1 cellular context compared by ENCODE assay signal in the genomic region with DNA sequence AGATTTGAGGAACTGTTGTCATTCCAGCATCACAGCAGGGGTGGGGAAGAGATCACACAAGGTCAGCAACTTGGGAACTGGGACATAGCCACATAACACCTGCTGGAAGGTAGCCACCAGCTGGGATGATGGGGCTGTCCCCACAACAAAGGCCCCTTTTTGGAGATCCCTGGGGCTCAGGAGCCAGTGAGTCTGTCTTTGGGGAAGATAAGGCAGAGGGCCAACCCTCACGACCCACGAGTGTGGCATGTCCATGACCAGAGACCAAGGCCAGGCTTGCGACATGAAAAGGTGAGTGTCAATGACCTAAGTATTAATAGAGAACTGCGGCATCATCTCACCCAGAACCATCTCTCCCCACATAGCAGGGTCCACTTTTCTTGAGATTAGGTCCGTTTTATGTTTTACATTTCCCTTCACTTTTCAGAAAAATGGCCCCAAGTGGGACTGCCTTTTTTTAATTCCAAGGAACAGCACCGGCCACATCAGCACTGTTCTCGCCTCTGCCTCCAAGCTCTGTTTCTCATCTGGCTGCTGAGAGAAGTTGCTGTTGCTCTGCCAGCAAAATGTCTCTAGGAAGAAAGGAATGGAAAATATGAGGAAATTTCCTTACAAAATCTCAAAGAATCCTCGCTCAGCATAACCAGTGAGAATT.
A peak's percentile ranks its signal among the peaks of the same experiment; 100 is the strongest.
TF ChIP-seq lines count a peak whose summit lies in the region.

No MANE protein-coding gene starts in this region.

TF ChIP-seq in HepG2, 621 proteins besides CTCF, POLR2A, EP300 and RAD21 (continued from another document and continues in another):
- TF ChIP-seq ZNF792 (CRISPR knock-in tag; IDR thresholded peaks at IDR 0.05) (peak; percentile 39; the same call in 1 of the 2 replicates), CCDC6 (CRISPR knock-in tag; IDR thresholded peaks at IDR 0.05) (peak; percentile 45; the same call in 1 of the 2 replicates), NFATC3 (CRISPR knock-in tag; IDR thresholded peaks at IDR 0.05) (no peak), ZNF44 (CRISPR knock-in tag; IDR thresholded peaks at IDR 0.05) (peak; percentile 36; the same call in 1 of the 2 replicates), ETV5 (CRISPR knock-in tag; IDR thresholded peaks at IDR 0.05; ENCODE audit: borderline replicate concordance) (peak; percentile 35; the same call in 1 of the 2 replicates), PHB2 (IDR thresholded peaks at IDR 0.05; ENCODE audit: partially characterized antibody) (no peak), ZNF552 (CRISPR knock-in tag; IDR thresholded peaks at IDR 0.05; ENCODE audit: borderline replicate concordance) (no peak), HNF4A (CRISPR knock-in tag; IDR thresholded peaks at IDR 0.05) (peak; percentile 95), SALL2 (CRISPR knock-in tag; IDR thresholded peaks at IDR 0.05) (peak; percentile 81; the same call in 1 of the 2 replicates), CREM (IDR thresholded peaks at IDR 0.05) (peak; percentile 70; the same call in 1 of the 2 replicates), CREM (CRISPR knock-in tag; IDR thresholded peaks at IDR 0.05) (no peak), ZNF350 (CRISPR knock-in tag; IDR thresholded peaks at IDR 0.05; ENCODE audit: borderline replicate concordance, low read depth) (peak; percentile 47; the same call in 1 of the 2 replicates), SRSF1 (optimal IDR thresholded peaks at IDR 0.05; ENCODE audit: low read depth, low read length) (no peak), ZNF644 (CRISPR knock-in tag; IDR thresholded peaks at IDR 0.05; ENCODE audit: low read depth) (peak; percentile 78), DPF2 (CRISPR knock-in tag; IDR thresholded peaks at IDR 0.05; ENCODE audit: borderline replicate concordance, low read depth) (0 out of 2 replicates have a peak, but pooled peaks have one; percentile 38), TOPORS (CRISPR knock-in tag; IDR thresholded peaks at IDR 0.05) (peak; percentile 27; the same call in 1 of the 2 replicates), ZNF546 (CRISPR knock-in tag; conservative IDR thresholded peaks at IDR 0.05) (no peak), HNF4G (IDR thresholded peaks at IDR 0.05; ENCODE audit: borderline replicate concordance, low read depth, low read length) (peak; percentile 57; the same call in 1 of the 2 replicates), HNF4G (CRISPR knock-in tag; IDR thresholded peaks at IDR 0.05; ENCODE audit: borderline replicate concordance, low read depth) (0 out of 2 replicates have a peak, but pooled peaks have one; percentile 63), ZNF501 (CRISPR knock-in tag; IDR thresholded peaks at IDR 0.05) (no peak), ZNF264 (CRISPR knock-in tag; IDR thresholded peaks at IDR 0.05) (peak; percentile 42; the same call in 1 of the 2 replicates), REPIN1 (CRISPR knock-in tag; IDR thresholded peaks at IDR 0.05; ENCODE audit: borderline replicate concordance, low read depth) (peak; percentile 73; the same call in 1 of the 2 replicates), ZNF772 (CRISPR knock-in tag; IDR thresholded peaks at IDR 0.05) (peak; percentile 59; the same call in 1 of the 2 replicates), ZNF292 (CRISPR knock-in tag; IDR thresholded peaks at IDR 0.05; ENCODE audit: borderline replicate concordance, low read depth) (peak; percentile 84), ZFX (CRISPR knock-in tag; IDR thresholded peaks at IDR 0.05; ENCODE audit: low read depth) (peak; percentile 16; the same call in 1 of the 2 replicates), HOXA7 (CRISPR knock-in tag; IDR thresholded peaks at IDR 0.05) (no peak), ZFP36L2 (CRISPR knock-in tag; IDR thresholded peaks at IDR 0.05) (no peak), FOXA1 (IDR thresholded peaks at IDR 0.05) (no peak), FOXA1 (CRISPR knock-in tag; IDR thresholded peaks at IDR 0.05) (peak; percentile 51; the same call in 1 of the 2 replicates), THYN1 (CRISPR knock-in tag; IDR thresholded peaks at IDR 0.05; ENCODE audit: borderline replicate concordance, low read depth) (no peak), FOXC1 (CRISPR knock-in tag; IDR thresholded peaks at IDR 0.05; ENCODE audit: borderline replicate concordance) (no peak), MXD4 (CRISPR knock-in tag; IDR thresholded peaks at IDR 0.05) (no peak), FOSL2 (CRISPR knock-in tag; IDR thresholded peaks at IDR 0.05) (peak; percentile 72), MED8 (CRISPR knock-in tag; IDR thresholded peaks at IDR 0.05; ENCODE audit: insufficient replicate concordance) (peak; percentile 84), TBX3 (IDR thresholded peaks at IDR 0.05; ENCODE audit: borderline replicate concordance) (no peak), ZNF543 (CRISPR knock-in tag; IDR thresholded peaks at IDR 0.05) (no peak), ZNF460 (CRISPR knock-in tag; IDR thresholded peaks at IDR 0.05; ENCODE audit: borderline replicate concordance) (no peak), ZNF17 (CRISPR knock-in tag; IDR thresholded peaks at IDR 0.05) (no peak), ZNF121 (CRISPR knock-in tag; IDR thresholded peaks at IDR 0.05) (peak; percentile 74)
- TF ChIP-seq, protein P1, sequence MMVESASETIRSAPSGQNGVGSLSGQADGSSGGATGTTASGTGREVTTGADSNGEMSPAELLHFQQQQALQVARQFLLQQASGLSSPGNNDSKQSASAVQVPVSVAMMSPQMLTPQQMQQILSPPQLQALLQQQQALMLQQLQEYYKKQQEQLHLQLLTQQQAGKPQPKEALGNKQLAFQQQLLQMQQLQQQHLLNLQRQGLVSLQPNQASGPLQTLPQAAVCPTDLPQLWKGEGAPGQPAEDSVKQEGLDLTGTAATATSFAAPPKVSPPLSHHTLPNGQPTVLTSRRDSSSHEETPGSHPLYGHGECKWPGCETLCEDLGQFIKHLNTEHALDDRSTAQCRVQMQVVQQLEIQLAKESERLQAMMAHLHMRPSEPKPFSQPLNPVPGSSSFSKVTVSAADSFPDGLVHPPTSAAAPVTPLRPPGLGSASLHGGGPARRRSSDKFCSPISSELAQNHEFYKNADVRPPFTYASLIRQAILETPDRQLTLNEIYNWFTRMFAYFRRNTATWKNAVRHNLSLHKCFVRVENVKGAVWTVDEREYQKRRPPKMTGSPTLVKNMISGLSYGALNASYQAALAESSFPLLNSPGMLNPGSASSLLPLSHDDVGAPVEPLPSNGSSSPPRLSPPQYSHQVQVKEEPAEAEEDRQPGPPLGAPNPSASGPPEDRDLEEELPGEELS (CRISPR knock-in tag; IDR thresholded peaks at IDR 0.05): peak; percentile 65
- TF ChIP-seq, protein P2, sequence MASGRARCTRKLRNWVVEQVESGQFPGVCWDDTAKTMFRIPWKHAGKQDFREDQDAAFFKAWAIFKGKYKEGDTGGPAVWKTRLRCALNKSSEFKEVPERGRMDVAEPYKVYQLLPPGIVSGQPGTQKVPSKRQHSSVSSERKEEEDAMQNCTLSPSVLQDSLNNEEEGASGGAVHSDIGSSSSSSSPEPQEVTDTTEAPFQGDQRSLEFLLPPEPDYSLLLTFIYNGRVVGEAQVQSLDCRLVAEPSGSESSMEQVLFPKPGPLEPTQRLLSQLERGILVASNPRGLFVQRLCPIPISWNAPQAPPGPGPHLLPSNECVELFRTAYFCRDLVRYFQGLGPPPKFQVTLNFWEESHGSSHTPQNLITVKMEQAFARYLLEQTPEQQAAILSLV (CRISPR knock-in tag; IDR thresholded peaks at IDR 0.05; ENCODE audit: borderline replicate concordance): peak; percentile 48; the same call in 1 of the 2 replicates
- TF ChIP-seq, protein P3, sequence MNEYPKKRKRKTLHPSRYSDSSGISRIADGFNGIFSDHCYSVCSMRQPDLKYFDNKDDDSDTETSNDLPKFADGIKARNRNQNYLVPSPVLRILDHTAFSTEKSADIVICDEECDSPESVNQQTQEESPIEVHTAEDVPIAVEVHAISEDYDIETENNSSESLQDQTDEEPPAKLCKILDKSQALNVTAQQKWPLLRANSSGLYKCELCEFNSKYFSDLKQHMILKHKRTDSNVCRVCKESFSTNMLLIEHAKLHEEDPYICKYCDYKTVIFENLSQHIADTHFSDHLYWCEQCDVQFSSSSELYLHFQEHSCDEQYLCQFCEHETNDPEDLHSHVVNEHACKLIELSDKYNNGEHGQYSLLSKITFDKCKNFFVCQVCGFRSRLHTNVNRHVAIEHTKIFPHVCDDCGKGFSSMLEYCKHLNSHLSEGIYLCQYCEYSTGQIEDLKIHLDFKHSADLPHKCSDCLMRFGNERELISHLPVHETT (CRISPR knock-in tag; conservative IDR thresholded peaks at IDR 0.05): no peak
- TF ChIP-seq, protein P4, sequence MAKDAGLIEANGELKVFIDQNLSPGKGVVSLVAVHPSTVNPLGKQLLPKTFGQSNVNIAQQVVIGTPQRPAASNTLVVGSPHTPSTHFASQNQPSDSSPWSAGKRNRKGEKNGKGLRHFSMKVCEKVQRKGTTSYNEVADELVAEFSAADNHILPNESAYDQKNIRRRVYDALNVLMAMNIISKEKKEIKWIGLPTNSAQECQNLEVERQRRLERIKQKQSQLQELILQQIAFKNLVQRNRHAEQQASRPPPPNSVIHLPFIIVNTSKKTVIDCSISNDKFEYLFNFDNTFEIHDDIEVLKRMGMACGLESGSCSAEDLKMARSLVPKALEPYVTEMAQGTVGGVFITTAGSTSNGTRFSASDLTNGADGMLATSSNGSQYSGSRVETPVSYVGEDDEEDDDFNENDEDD (CRISPR knock-in tag; IDR thresholded peaks at IDR 0.05; ENCODE audit: borderline replicate concordance): peak; percentile 45; the same call in 1 of the 2 replicates
- TF ChIP-seq, protein P5, sequence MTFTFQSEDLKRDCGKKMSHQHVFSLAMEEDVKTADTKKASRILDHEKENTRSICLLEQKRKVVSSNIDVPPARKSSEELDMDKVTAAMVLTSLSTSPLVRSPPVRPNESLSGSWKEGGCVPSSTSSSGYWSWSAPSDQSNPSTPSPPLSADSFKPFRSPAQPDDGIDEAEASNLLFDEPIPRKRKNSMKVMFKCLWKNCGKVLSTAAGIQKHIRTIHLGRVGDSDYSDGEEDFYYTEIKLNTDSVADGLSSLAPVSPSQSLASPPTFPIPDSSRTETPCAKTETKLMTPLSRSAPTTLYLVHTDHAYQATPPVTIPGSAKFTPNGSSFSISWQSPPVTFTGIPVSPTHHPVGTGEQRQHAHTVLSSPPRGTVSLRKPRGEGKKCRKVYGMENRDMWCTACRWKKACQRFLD (CRISPR knock-in tag; IDR thresholded peaks at IDR 0.05; ENCODE audit: borderline replicate concordance): no peak
- TF ChIP-seq, protein P6, sequence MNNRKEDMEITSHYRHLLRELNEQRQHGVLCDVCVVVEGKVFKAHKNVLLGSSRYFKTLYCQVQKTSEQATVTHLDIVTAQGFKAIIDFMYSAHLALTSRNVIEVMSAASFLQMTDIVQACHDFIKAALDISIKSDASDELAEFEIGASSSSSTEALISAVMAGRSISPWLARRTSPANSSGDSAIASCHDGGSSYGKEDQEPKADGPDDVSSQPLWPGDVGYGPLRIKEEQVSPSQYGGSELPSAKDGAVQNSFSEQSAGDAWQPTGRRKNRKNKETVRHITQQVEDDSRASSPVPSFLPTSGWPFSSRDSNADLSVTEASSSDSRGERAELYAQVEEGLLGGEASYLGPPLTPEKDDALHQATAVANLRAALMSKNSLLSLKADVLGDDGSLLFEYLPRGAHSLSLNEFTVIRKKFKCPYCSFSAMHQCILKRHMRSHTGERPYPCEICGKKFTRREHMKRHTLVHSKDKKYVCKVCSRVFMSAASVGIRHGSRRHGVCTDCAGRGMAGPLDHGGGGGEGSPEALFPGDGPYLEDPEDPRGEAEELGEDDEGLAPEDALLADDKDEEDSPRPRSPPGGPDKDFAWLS (CRISPR knock-in tag; IDR thresholded peaks at IDR 0.05; ENCODE audit: borderline replicate concordance): no peak
- TF ChIP-seq, protein P7, sequence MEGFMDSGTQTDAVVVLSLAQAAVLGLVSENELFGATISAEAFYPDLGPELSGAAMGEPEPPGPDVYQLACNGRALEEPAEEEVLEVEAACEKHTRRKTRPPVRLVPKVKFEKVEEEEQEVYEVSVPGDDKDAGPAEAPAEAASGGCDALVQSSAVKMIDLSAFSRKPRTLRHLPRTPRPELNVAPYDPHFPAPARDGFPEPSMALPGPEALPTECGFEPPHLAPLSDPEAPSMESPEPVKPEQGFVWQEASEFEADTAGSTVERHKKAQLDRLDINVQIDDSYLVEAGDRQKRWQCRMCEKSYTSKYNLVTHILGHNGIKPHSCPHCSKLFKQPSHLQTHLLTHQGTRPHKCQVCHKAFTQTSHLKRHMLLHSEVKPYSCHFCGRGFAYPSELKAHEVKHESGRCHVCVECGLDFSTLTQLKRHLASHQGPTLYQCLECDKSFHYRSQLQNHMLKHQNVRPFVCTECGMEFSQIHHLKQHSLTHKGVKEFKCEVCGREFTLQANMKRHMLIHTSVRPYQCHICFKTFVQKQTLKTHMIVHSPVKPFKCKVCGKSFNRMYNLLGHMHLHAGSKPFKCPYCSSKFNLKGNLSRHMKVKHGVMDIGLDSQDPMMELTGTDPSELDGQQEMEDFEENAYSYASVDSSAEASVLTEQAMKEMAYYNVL (CRISPR knock-in tag; IDR thresholded peaks at IDR 0.05; ENCODE audit: borderline replicate concordance): peak; percentile 53; the same call in 1 of the 2 replicates
- TF ChIP-seq, protein P8, sequence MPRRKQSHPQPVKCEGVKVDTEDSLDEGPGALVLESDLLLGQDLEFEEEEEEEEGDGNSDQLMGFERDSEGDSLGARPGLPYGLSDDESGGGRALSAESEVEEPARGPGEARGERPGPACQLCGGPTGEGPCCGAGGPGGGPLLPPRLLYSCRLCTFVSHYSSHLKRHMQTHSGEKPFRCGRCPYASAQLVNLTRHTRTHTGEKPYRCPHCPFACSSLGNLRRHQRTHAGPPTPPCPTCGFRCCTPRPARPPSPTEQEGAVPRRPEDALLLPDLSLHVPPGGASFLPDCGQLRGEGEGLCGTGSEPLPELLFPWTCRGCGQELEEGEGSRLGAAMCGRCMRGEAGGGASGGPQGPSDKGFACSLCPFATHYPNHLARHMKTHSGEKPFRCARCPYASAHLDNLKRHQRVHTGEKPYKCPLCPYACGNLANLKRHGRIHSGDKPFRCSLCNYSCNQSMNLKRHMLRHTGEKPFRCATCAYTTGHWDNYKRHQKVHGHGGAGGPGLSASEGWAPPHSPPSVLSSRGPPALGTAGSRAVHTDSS (CRISPR knock-in tag; conservative IDR thresholded peaks at IDR 0.05): no peak
- TF ChIP-seq, protein P9, sequence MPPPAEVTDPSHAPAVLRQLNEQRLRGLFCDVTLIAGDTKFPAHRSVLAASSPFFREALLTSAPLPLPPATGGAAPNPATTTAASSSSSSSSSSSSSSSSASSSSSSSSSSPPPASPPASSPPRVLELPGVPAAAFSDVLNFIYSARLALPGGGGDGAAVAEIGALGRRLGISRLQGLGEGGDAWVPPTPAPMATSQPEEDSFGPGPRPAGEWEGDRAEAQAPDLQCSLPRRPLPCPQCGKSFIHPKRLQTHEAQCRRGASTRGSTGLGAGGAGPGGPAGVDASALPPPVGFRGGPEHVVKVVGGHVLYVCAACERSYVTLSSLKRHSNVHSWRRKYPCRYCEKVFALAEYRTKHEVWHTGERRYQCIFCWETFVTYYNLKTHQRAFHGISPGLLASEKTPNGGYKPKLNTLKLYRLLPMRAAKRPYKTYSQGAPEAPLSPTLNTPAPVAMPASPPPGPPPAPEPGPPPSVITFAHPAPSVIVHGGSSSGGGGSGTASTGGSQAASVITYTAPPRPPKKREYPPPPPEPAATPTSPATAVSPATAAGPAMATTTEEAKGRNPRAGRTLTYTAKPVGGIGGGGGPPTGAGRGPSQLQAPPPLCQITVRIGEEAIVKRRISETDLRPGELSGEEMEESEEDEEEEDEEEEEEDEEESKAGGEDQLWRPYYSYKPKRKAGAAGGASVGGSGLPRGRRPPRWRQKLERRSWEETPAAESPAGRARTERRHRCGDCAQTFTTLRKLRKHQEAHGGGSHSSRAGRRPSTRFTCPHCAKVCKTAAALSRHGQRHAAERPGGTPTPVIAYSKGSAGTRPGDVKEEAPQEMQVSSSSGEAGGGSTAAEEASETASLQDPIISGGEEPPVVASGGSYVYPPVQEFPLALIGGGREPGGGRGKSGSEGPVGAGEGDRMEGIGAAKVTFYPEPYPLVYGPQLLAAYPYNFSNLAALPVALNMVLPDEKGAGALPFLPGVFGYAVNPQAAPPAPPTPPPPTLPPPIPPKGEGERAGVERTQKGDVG (CRISPR knock-in tag; IDR thresholded peaks at IDR 0.05; ENCODE audit: borderline replicate concordance): peak; percentile 94; the same call in 1 of the 2 replicates
